ENCODE assay signal across 8 cellular contexts in the genomic region with DNA sequence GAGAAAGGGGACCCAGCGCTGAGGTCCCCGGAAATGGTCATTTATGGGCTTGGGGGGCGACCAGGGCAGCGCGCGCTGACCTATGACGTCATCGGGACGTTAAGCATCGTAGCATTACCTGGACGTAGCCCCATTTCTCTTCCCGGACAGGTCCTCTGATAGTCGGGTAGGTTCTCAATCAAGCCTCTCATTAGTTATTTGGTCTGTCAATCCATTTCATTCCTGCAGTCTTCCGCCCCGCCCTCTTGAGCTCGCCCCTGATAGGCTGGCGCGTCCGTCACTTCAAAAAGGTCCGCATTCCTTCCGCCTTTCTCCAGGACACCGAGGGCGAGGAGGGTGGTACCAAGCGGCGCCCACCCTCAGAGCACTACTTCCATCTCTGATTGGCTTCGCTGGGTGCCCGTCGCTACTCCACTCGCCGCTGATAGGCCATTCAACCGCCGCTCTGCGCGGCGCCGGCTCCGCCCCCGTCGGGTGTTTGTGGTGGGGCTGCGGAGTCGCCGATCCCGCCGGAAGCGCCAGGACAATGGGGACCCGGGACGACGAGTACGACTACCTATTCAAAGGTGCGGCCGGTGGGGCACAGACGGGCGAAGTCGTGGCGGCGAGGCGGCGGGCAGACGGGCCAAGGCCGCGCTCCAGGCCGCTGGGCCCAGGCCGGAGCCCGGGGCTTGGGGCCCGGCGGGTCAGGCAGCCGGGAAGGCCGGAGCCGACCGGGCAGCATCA. TPM values are rescaled to one million over a fixed set of nuclear protein-coding genes. Genes with fewer than 3 reads are reported as not detected.
DNase-seq lines count a peak whose midpoint lies in the region; ATAC-seq and TF ChIP-seq lines count a peak whose summit lies in the region.

A gene (plus strand): TSS at position 470 of the 726 bp plus-strand sequence. CDS start 57 bp downstream, at position 527.

- CTCF ChIA-PET in Calu3 (lab: Charles Lee) = interaction anchor here (0.6 to 1.5 kb wide), 5 partner anchors 22 to 173 kb away, joined by 3 to 7 read pairs (median 4); a partner anchor contains a TSS

- H3K4me2 ChIP-seq in OCI-LY1 (ENCODE audit: low read length) = peak within 1 kb of the TSS; percentile 75

- peaks cover 8% of the 10 kb centered on the region; the same call in 1 of the 2 replicates for H3K4me1 ChIP-seq in HUES64 (ENCODE audit: insufficient read depth, low read length)
- peaks cover 27% of the 10 kb centered on the region for H3K4me1 ChIP-seq in OCI-LY1 (ENCODE audit: insufficient read depth, low read length, severe bottlenecking)

- WGBS in HUES64 = under 1% methylated on average over 70 of the region's 70 CpGs

- peaks cover 31% of the 10 kb centered on the region for H3K36me3 Mint-ChIP-seq in Calu3 (ENCODE audit: insufficient read depth, unreplicated experiment)

- H3K27me3 Mint-ChIP-seq in Calu3 (ENCODE audit: unreplicated experiment) = no peaks in the 10 kb centered on the region

- no peaks in the 10 kb centered on the region; the same call in 1 of the 2 replicates for H3K36me3 ChIP-seq in HUES64 (ENCODE audit: insufficient read depth, low read length)
- peaks cover 3% of the 10 kb centered on the region; the same call in 1 of the 2 replicates for H3K36me3 ChIP-seq in OCI-LY1 (ENCODE audit: insufficient read depth, low read length)

- H2AFZ ChIP-seq in OCI-LY1 (ENCODE audit: low read length) = peak within 1 kb of the TSS; percentile 48; the same call in 1 of the 2 replicates

- no peaks in the 10 kb centered on the region for H3K9me2 ChIP-seq in OCI-LY1 (ENCODE audit: low read depth, low read length)

- no TSS peak for BruUV-seq in Calu3 (replicated peaks; lab: Mats Ljungman, UMichigan)

- H3K4me1 Mint-ChIP-seq in Calu3 (ENCODE audit: low read depth, unreplicated experiment) = peaks cover 10% of the 10 kb centered on the region

- H3K4me3 Mint-ChIP-seq in Calu3 (ENCODE audit: low read depth, unreplicated experiment) = peak within 1 kb of the TSS; percentile 77

- H3K27ac ChIP-seq in HUES64 (ENCODE audit: low read depth, low read length) (peak within 1 kb of the TSS; percentile 100), OCI-LY1 (ENCODE audit: low read depth, low read length, poor library complexity, severe bottlenecking) (peak within 1 kb of the TSS; percentile 82)

- DNase-seq in Calu3 (peak; percentile 96), mesenteric fat pad (ENCODE audit: low spot score) (peak; percentile 99)
- peak; percentile 97 for DNase-seq in activated CD8-positive, alpha-beta memory T cell treated with anti-CD3 and anti-CD28 coated beads, Interleukin-2, amount 50 U/mL, for 4 hours
- DNase-seq in stimulated activated CD8-positive, alpha-beta memory T cell treated with anti-CD3 and anti-CD28 coated beads, Interleukin-15, amount 100 ng/mL, for 24 hours (ENCODE audit: low read depth) = peak; percentile 78

- no peaks in the 10 kb centered on the region for H3K9me3 Mint-ChIP-seq in Calu3 (ENCODE audit: low read depth, unreplicated experiment)

- H3K27ac Mint-ChIP-seq in Calu3 (ENCODE audit: unreplicated experiment) = peak within 1 kb of the TSS; percentile 95

- peak within 1 kb of the TSS; percentile 100 for H3K9ac ChIP-seq in HUES64 (ENCODE audit: low read depth, low read length)
- H3K9ac ChIP-seq in OCI-LY1 (ENCODE audit: low read length) = peak within 1 kb of the TSS; percentile 95

- H3K27me3 ChIP-seq in HUES64 (ENCODE audit: insufficient read depth, low read length) (no peaks in the 10 kb centered on the region), OCI-LY1 (ENCODE audit: insufficient read depth, low read length) (no peaks in the 10 kb centered on the region)

- H3F3A ChIP-seq in OCI-LY1 (ENCODE audit: insufficient read depth, low read length) = 0 out of 2 replicates have a peak, but pooled peaks cover 3% of the 10 kb centered on the region

- peak; percentile 87 for ATAC-seq in GM21447 (IDR thresholded peaks at IDR 0.05; ENCODE audit: unreplicated experiment)

- 0 out of 2 replicates have a peak, but pooled peaks cover 3% of the 10 kb centered on the region for H3K79me2 ChIP-seq in OCI-LY1 (ENCODE audit: insufficient read depth, low read length)

- H4K20me1 ChIP-seq in OCI-LY1 (ENCODE audit: insufficient read depth, low read length) = no peaks in the 10 kb centered on the region

- H3K9me3 ChIP-seq in HUES64 (ENCODE audit: insufficient read depth, low read depth, low read length) = no peaks in the 10 kb centered on the region
- H3K9me3 ChIP-seq in OCI-LY1 (ENCODE audit: low read length) = no peaks in the 10 kb centered on the region

- in situ Hi-C loops in endometrial microvascular endothelial cells (cut with HindIII; ENCODE audit: inconsistent ontology term, low pct_unique_long_range_greater_than_20kb, low sequenced_read_pairs) = no loop called here

- H3K4me3 ChIP-seq in HUES64 (ENCODE audit: low read length) (peak within 1 kb of the TSS; percentile 90), OCI-LY1 (ENCODE audit: low read depth, low read length, poor library complexity, severe bottlenecking) (peak within 1 kb of the TSS; percentile 85)

- TF ChIP-seq CTCF in Calu3 (IDR thresholded peaks at IDR 0.05; ENCODE audit: unreplicated experiment) (no peak), OCI-LY1 (IDR thresholded peaks at IDR 0.05; ENCODE audit: low read length) (no peak)

- intact Hi-C loops in Calu3 (cut with micrococcal nuclease; ENCODE audit: unreplicated experiment) = no loop called here

RNA-seq across cellular contexts. Expression of the gene that starts here (rescaled TPM):
- total RNA-seq in Calu3 (2022) (57.5 and 75.1 TPM in 2 replicates), endometrial microvascular endothelial cells (ENCODE audit: inconsistent ontology term) (16.4 TPM), mesenteric fat pad (100 TPM)
- polyA plus RNA-seq in HUES64 (2013, experiment 1 of 2) = 92.1 TPM
- 85.2 TPM for polyA plus RNA-seq in HUES64 (2013, experiment 2 of 2)

Comparison
In these comparisons a context has a peak if more than half of its experiments do, and no peak if none do; other contexts are left out.
1. Peak in every context shown above with its lines: DNase-seq, ATAC-seq, H3K4me3 ChIP-seq and H3K27ac ChIP-seq.